Comparison of ENCODE assay signal across 1 cellular context in genomic region chr12:109995703-109996482, GRCh38.
A peak's percentile ranks its signal among the peaks of the same experiment; 100 is the strongest.
TF ChIP-seq lines count a peak whose summit lies in the region.

GIT2 (minus strand) TSS chr12:109996368; CDS start chr12:109996224, 144 bp downstream.

TF ChIP-seq in SK-N-SH, 30 proteins besides CTCF, POLR2A, EP300 and RAD21 (continued from another document):
- TF ChIP-seq EZH2phosphoT487 (IDR thresholded peaks at IDR 0.05; ENCODE audit: borderline replicate concordance, low read depth) (no peak), IRF3 (IDR thresholded peaks at IDR 0.05; ENCODE audit: low read depth, low read length) (no peak), TAF1 (IDR thresholded peaks at IDR 0.05; ENCODE audit: borderline replicate concordance, low read depth, low read length) (peak; percentile 75), YY1 (IDR thresholded peaks at IDR 0.05; ENCODE audit: low read depth) (peak; percentile 98), MEF2A (IDR thresholded peaks at IDR 0.05; ENCODE audit: borderline replicate concordance, low read depth) (no peak)
